Comparison of ENCODE assay signal across 1 cellular context in genomic region chr17:9568957-9569588, GRCh38.
A peak's percentile ranks its signal among the peaks of the same experiment; 100 is the strongest.
TF ChIP-seq lines count a peak whose summit lies in the region.

No MANE protein-coding gene starts in this region.

TF ChIP-seq in HEK293, 187 proteins besides CTCF, POLR2A, EP300 and RAD21 (continued from another document):
- TF ChIP-seq ZNF274 (IDR thresholded peaks at IDR 0.05; ENCODE audit: low read length) (no peak), ZNF274 (tag by site-specific recombination; IDR thresholded peaks at IDR 0.05; ENCODE audit: borderline replicate concordance) (no peak), ZNF148 (tag by site-specific recombination; IDR thresholded peaks at IDR 0.05; ENCODE audit: borderline replicate concordance) (no peak), ZNF670 (tag by site-specific recombination; IDR thresholded peaks at IDR 0.05; ENCODE audit: low read depth) (no peak), PRDM2 (tag by site-specific recombination; IDR thresholded peaks at IDR 0.05; ENCODE audit: borderline replicate concordance) (no peak), BCL11B (tag by site-specific recombination; IDR thresholded peaks at IDR 0.05; ENCODE audit: low read depth) (0 out of 2 replicates have a peak, but pooled peaks have one; percentile 33), ZIC2 (tag by site-specific recombination; IDR thresholded peaks at IDR 0.05) (peak; percentile 87), SETDB1 (IDR thresholded peaks at IDR 0.05; ENCODE audit: insufficient read length, low read length) (no peak), ZNF776 (tag by site-specific recombination; IDR thresholded peaks at IDR 0.05; ENCODE audit: borderline replicate concordance) (no peak), OVOL3 (tag by site-specific recombination; IDR thresholded peaks at IDR 0.05) (no peak), HOXC10 (CRISPR knock-in tag; IDR thresholded peaks at IDR 0.05) (no peak), MZF1 (tag by site-specific recombination; IDR thresholded peaks at IDR 0.05; ENCODE audit: borderline replicate concordance) (no peak), MEIS1 (CRISPR knock-in tag; IDR thresholded peaks at IDR 0.05; ENCODE audit: borderline replicate concordance) (no peak), PRDM1 (tag by site-specific recombination; IDR thresholded peaks at IDR 0.05) (no peak), ZBTB1 (tag by site-specific recombination; IDR thresholded peaks at IDR 0.05) (no peak), ZNF140 (tag by site-specific recombination; IDR thresholded peaks at IDR 0.05) (no peak), ZNF529 (tag by site-specific recombination; IDR thresholded peaks at IDR 0.05; ENCODE audit: insufficient replicate concordance) (no peak), ZFHX2 (tag by site-specific recombination; conservative IDR thresholded peaks at IDR 0.05) (peak; percentile 68), ZSCAN30 (tag by site-specific recombination; IDR thresholded peaks at IDR 0.05) (no peak), TCF7L2 (IDR thresholded peaks at IDR 0.05; ENCODE audit: borderline replicate concordance, low read depth, low read length) (peak; percentile 73; the same call in 1 of the 2 replicates), KLF7 (tag by site-specific recombination; IDR thresholded peaks at IDR 0.05; ENCODE audit: borderline replicate concordance) (no peak; the same call in 1 of the 2 replicates), ZBTB17 (tag by site-specific recombination; IDR thresholded peaks at IDR 0.05) (peak; percentile 60), SP7 (tag by site-specific recombination; IDR thresholded peaks at IDR 0.05) (peak; percentile 28; the same call in 1 of the 2 replicates), ZNF302 (tag by site-specific recombination; IDR thresholded peaks at IDR 0.05; ENCODE audit: low read depth) (no peak), EGR2 (tag by site-specific recombination; IDR thresholded peaks at IDR 0.05; ENCODE audit: low read depth) (peak; percentile 57; the same call in 1 of the 2 replicates), ZNF510 (tag by site-specific recombination; IDR thresholded peaks at IDR 0.05; ENCODE audit: insufficient replicate concordance) (no peak), ZNF596 (tag by site-specific recombination; IDR thresholded peaks at IDR 0.05) (no peak)
- TF ChIP-seq, protein P1, sequence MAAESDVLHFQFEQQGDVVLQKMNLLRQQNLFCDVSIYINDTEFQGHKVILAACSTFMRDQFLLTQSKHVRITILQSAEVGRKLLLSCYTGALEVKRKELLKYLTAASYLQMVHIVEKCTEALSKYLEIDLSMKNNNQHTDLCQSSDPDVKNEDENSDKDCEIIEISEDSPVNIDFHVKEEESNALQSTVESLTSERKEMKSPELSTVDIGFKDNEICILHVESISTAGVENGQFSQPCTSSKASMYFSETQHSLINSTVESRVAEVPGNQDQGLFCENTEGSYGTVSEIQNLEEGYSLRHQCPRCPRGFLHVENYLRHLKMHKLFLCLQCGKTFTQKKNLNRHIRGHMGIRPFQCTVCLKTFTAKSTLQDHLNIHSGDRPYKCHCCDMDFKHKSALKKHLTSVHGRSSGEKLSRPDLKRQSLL (tag by site-specific recombination; IDR thresholded peaks at IDR 0.05) = no peak
- TF ChIP-seq, protein P2, sequence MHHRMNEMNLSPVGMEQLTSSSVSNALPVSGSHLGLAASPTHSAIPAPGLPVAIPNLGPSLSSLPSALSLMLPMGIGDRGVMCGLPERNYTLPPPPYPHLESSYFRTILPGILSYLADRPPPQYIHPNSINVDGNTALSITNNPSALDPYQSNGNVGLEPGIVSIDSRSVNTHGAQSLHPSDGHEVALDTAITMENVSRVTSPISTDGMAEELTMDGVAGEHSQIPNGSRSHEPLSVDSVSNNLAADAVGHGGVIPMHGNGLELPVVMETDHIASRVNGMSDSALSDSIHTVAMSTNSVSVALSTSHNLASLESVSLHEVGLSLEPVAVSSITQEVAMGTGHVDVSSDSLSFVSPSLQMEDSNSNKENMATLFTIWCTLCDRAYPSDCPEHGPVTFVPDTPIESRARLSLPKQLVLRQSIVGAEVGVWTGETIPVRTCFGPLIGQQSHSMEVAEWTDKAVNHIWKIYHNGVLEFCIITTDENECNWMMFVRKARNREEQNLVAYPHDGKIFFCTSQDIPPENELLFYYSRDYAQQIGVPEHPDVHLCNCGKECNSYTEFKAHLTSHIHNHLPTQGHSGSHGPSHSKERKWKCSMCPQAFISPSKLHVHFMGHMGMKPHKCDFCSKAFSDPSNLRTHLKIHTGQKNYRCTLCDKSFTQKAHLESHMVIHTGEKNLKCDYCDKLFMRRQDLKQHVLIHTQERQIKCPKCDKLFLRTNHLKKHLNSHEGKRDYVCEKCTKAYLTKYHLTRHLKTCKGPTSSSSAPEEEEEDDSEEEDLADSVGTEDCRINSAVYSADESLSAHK (tag by site-specific recombination; IDR thresholded peaks at IDR 0.05) = peak; percentile 71
- TF ChIP-seq, protein P3, sequence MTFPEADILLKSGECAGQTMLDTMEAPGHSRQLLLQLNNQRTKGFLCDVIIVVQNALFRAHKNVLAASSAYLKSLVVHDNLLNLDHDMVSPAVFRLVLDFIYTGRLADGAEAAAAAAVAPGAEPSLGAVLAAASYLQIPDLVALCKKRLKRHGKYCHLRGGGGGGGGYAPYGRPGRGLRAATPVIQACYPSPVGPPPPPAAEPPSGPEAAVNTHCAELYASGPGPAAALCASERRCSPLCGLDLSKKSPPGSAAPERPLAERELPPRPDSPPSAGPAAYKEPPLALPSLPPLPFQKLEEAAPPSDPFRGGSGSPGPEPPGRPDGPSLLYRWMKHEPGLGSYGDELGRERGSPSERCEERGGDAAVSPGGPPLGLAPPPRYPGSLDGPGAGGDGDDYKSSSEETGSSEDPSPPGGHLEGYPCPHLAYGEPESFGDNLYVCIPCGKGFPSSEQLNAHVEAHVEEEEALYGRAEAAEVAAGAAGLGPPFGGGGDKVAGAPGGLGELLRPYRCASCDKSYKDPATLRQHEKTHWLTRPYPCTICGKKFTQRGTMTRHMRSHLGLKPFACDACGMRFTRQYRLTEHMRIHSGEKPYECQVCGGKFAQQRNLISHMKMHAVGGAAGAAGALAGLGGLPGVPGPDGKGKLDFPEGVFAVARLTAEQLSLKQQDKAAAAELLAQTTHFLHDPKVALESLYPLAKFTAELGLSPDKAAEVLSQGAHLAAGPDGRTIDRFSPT (tag by site-specific recombination; IDR thresholded peaks at IDR 0.05) = peak; percentile 83; the same call in 1 of the 2 replicates
- TF ChIP-seq, protein P4, sequence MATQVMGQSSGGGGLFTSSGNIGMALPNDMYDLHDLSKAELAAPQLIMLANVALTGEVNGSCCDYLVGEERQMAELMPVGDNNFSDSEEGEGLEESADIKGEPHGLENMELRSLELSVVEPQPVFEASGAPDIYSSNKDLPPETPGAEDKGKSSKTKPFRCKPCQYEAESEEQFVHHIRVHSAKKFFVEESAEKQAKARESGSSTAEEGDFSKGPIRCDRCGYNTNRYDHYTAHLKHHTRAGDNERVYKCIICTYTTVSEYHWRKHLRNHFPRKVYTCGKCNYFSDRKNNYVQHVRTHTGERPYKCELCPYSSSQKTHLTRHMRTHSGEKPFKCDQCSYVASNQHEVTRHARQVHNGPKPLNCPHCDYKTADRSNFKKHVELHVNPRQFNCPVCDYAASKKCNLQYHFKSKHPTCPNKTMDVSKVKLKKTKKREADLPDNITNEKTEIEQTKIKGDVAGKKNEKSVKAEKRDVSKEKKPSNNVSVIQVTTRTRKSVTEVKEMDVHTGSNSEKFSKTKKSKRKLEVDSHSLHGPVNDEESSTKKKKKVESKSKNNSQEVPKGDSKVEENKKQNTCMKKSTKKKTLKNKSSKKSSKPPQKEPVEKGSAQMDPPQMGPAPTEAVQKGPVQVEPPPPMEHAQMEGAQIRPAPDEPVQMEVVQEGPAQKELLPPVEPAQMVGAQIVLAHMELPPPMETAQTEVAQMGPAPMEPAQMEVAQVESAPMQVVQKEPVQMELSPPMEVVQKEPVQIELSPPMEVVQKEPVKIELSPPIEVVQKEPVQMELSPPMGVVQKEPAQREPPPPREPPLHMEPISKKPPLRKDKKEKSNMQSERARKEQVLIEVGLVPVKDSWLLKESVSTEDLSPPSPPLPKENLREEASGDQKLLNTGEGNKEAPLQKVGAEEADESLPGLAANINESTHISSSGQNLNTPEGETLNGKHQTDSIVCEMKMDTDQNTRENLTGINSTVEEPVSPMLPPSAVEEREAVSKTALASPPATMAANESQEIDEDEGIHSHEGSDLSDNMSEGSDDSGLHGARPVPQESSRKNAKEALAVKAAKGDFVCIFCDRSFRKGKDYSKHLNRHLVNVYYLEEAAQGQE (tag by site-specific recombination; IDR thresholded peaks at IDR 0.05) = no peak
- TF ChIP-seq, protein P5, sequence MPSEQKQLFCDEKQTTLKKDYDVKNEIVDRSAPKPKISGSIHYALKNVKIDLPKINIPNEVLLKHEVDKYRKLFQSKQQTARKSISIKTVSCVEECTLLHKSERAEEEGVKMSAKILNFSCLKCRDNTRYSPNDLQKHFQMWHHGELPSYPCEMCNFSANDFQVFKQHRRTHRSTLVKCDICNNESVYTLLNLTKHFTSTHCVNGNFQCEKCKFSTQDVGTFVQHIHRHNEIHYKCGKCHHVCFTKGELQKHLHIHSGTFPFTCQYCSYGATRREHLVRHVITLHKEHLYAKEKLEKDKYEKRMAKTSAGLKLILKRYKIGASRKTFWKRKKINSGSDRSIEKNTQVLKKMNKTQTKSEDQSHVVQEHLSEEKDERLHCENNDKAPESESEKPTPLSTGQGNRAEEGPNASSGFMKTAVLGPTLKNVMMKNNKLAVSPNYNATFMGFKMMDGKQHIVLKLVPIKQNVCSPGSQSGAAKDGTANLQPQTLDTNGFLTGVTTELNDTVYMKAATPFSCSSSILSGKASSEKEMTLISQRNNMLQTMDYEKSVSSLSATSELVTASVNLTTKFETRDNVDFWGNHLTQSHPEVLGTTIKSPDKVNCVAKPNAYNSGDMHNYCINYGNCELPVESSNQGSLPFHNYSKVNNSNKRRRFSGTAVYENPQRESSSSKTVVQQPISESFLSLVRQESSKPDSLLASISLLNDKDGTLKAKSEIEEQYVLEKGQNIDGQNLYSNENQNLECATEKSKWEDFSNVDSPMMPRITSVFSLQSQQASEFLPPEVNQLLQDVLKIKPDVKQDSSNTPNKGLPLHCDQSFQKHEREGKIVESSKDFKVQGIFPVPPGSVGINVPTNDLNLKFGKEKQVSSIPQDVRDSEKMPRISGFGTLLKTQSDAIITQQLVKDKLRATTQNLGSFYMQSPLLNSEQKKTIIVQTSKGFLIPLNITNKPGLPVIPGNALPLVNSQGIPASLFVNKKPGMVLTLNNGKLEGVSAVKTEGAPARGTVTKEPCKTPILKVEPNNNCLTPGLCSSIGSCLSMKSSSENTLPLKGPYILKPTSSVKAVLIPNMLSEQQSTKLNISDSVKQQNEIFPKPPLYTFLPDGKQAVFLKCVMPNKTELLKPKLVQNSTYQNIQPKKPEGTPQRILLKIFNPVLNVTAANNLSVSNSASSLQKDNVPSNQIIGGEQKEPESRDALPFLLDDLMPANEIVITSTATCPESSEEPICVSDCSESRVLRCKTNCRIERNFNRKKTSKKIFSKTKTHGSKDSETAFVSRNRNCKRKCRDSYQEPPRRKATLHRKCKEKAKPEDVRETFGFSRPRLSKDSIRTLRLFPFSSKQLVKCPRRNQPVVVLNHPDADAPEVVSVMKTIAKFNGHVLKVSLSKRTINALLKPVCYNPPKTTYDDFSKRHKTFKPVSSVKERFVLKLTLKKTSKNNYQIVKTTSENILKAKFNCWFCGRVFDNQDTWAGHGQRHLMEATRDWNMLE (tag by site-specific recombination; conservative IDR thresholded peaks at IDR 0.05; ENCODE audit: low read depth) = no peak
TF ChIP-seq in HEK293: peak in this region for 39.
